24 cellular contexts compared by ENCODE assay signal in genomic region chr2:16238001-16238755, GRCh38.
"Had no signal": no experiment of that assay in that cellular context is flagged by ENCODE, and none has a peak within 500 bp of the region (broad histone marks: within the 10 kb centered on the region; RNA-seq: fewer than 3 reads in every experiment).

No MANE protein-coding gene starts in this region.

- H3K4me1 Mint-ChIP-seq: activated CD4-positive, alpha-beta T cell treated with anti-CD3 and anti-CD28 coated beads, Interleukin-2, amount 10 ng/mL, durations not matched to agents 24 days and 14 days; activated CD8-positive, alpha-beta memory T cell treated with anti-CD3 and anti-CD28 coated beads, Interleukin-2, amount 10 ng/mL, durations not matched to agents 7 days and 5 days; activated naive CD8-positive, alpha-beta T cell treated with anti-CD3 and anti-CD28 coated beads, Interleukin-2, amount 50 U/mL, for 24 hours had no signal

- H3K9me3 ChIP-seq: ascending aorta, body of pancreas, MG63 had no signal

- H3K9me3 Mint-ChIP-seq: activated CD4-positive, alpha-beta T cell treated with anti-CD3 and anti-CD28 coated beads, Interleukin-2, amount 10 ng/mL, durations not matched to agents 24 days and 14 days; activated naive CD8-positive, alpha-beta T cell treated with anti-CD3 and anti-CD28 coated beads, Interleukin-2, amount 50 U/mL, for 24 hours; activated T-helper 1 cell treated with anti-CD3 and anti-CD28 coated beads, Interleukin-12 subunit alpha, Interleukin-12 subunit beta, Interleukin-2, Interleukin-4 antibody, amounts not matched to agents 30 ng/mL and 10 ng/mL and 1 ng/mL, durations not matched to agents 14 hours and 24 hours and 36 hours; T-helper 1 cell treated with Interleukin-12 subunit alpha and Interleukin-12 subunit beta and Interleukin-4 antibody, amounts not matched to agents 30 μg/mL and 1 μg/mL, for 36 hours had no signal

- DNase-seq: activated CD4-positive, alpha-beta T cell treated with anti-CD3 and anti-CD28 coated beads, Interleukin-2, amount 10 ng/mL, durations not matched to agents 24 days and 14 days; activated CD4-positive, alpha-beta T cell treated with anti-CD3 and anti-CD28 coated beads, Interleukin-2, amount 50 U/mL, for 48 hours; activated CD4-positive, CD25-positive, alpha-beta regulatory T cell treated with anti-CD3 and anti-CD28 coated beads, Interleukin-2, amount 50 U/mL, for 72 hours; activated CD8-positive, alpha-beta memory T cell treated with anti-CD3 and anti-CD28 coated beads, Interleukin-2, amount 10 ng/mL, durations not matched to agents 7 days and 5 days; activated effector memory CD4-positive, alpha-beta T cell treated with Interleukin-2 at 50 U/mL for 16 hours; activated naive CD4-positive, alpha-beta T cell; activated naive CD8-positive, alpha-beta T cell treated with anti-CD3 and anti-CD28 coated beads, Interleukin-2, amount 50 U/mL, for 24 hours; activated T-cell treated with anti-CD3 and anti-CD28 coated beads, Interleukin-2, amount 50 U/mL, for 24 hours; amniotic stem cell; body of pancreas; MG63; MV-4-11; NCI-H1092 treated with DMSO at 0.1 percent for 48 hours; NCI-H1417 treated with DMSO at 0.1 percent for 48 hours; NCI-H1694; NCI-H2029 treated with DMSO at 0.1 percent for 48 hours; NCI-H446; NCI-H524; PC-9; SHP77 treated with DMSO at 0.1 percent for 48 hours had no signal

- H3K4me3 Mint-ChIP-seq: activated CD4-positive, alpha-beta T cell treated with anti-CD3 and anti-CD28 coated beads, Interleukin-2, amount 10 ng/mL, durations not matched to agents 24 days and 14 days; activated CD8-positive, alpha-beta memory T cell treated with anti-CD3 and anti-CD28 coated beads, Interleukin-2, amount 10 ng/mL, durations not matched to agents 7 days and 5 days; activated naive CD8-positive, alpha-beta T cell treated with anti-CD3 and anti-CD28 coated beads, Interleukin-2, amount 50 U/mL, for 24 hours; activated T-cell treated with anti-CD3 and anti-CD28 coated beads, Interleukin-2, amount 50 U/mL, for 24 hours; activated T-helper 1 cell treated with anti-CD3 and anti-CD28 coated beads, Interleukin-12 subunit alpha, Interleukin-12 subunit beta, Interleukin-2, Interleukin-4 antibody, amounts not matched to agents 30 ng/mL and 10 ng/mL and 1 ng/mL, durations not matched to agents 14 hours and 24 hours and 36 hours; T-helper 1 cell treated with Interleukin-12 subunit alpha and Interleukin-12 subunit beta and Interleukin-4 antibody, amounts not matched to agents 30 μg/mL and 1 μg/mL, for 36 hours had no signal

- H3K27me3 Mint-ChIP-seq: activated CD4-positive, alpha-beta T cell treated with anti-CD3 and anti-CD28 coated beads, Interleukin-2, amount 10 ng/mL, durations not matched to agents 24 days and 14 days; activated CD8-positive, alpha-beta memory T cell treated with anti-CD3 and anti-CD28 coated beads, Interleukin-2, amount 10 ng/mL, durations not matched to agents 7 days and 5 days had no signal

- H3K27ac Mint-ChIP-seq: activated CD4-positive, alpha-beta T cell treated with anti-CD3 and anti-CD28 coated beads, Interleukin-2, amount 10 ng/mL, durations not matched to agents 24 days and 14 days; activated CD8-positive, alpha-beta memory T cell treated with anti-CD3 and anti-CD28 coated beads, Interleukin-2, amount 10 ng/mL, durations not matched to agents 7 days and 5 days; activated naive CD4-positive, alpha-beta T cell treated with anti-CD3 and anti-CD28 coated beads, Interleukin-2, amount 50 U/mL, for 72 hours; activated naive CD8-positive, alpha-beta T cell treated with anti-CD3 and anti-CD28 coated beads, Interleukin-2, amount 50 U/mL, for 24 hours; activated T-cell treated with anti-CD3 and anti-CD28 coated beads, Interleukin-2, amount 50 U/mL, for 24 hours; activated T-helper 1 cell treated with anti-CD3 and anti-CD28 coated beads, Interleukin-12 subunit alpha, Interleukin-12 subunit beta, Interleukin-2, Interleukin-4 antibody, amounts not matched to agents 30 ng/mL and 10 ng/mL and 1 ng/mL, durations not matched to agents 14 hours and 24 hours and 36 hours; T-helper 1 cell treated with Interleukin-12 subunit alpha and Interleukin-12 subunit beta and Interleukin-4 antibody, amounts not matched to agents 30 μg/mL and 1 μg/mL, for 36 hours had no signal

- H2AFZ ChIP-seq: PC-9 had no signal

- H3K4me1 ChIP-seq: ascending aorta, body of pancreas had no signal

- H3K36me3 Mint-ChIP-seq: activated CD8-positive, alpha-beta memory T cell treated with anti-CD3 and anti-CD28 coated beads, Interleukin-2, amount 10 ng/mL, durations not matched to agents 7 days and 5 days had no signal

- H3K27ac ChIP-seq: ascending aorta, body of pancreas, PC-9 had no signal

- H3K27me3 ChIP-seq: ascending aorta, body of pancreas, MG63 had no signal

- H3K36me3 ChIP-seq: ascending aorta, MG63 had no signal

- H3K4me2 ChIP-seq: PC-9 had no signal

- H3K4me3 ChIP-seq: ascending aorta, body of pancreas, MG63, PC-9 had no signal
